Comparison of ENCODE assay signal across 1 cellular context in genomic region chr16:68732068-68732680, GRCh38.
TF ChIP-seq lines count a peak whose summit lies in the region.

No MANE protein-coding gene starts in this region.

TF ChIP-seq in K562, 482 proteins besides CTCF, POLR2A, EP300 and RAD21 (continues in another document):
- no peak for TF ChIP-seq ELK1 (CRISPR knock-in tag; IDR thresholded peaks at IDR 0.05)
- TF ChIP-seq POLR2AphosphoS2 (IDR thresholded peaks at IDR 0.05; ENCODE audit: low read length): no peak
- peak; percentile 70 to 74; a peak in 3 of 4 replicates for TF ChIP-seq KDM1A (IDR thresholded peaks at IDR 0.05)
- TF ChIP-seq AFF4 (CRISPR knock-in tag; IDR thresholded peaks at IDR 0.05): no peak
- no peak for TF ChIP-seq ZFP1 (CRISPR knock-in tag; IDR thresholded peaks at IDR 0.05)
- TF ChIP-seq KDM2B (CRISPR knock-in tag; IDR thresholded peaks at IDR 0.05): no peak
- no peak; the same call in 1 of the 2 replicates for TF ChIP-seq NR2C1 (IDR thresholded peaks at IDR 0.05)
- TF ChIP-seq NR2C1 (tag; IDR thresholded peaks at IDR 0.05): peak; percentile 15; the same call in 1 of the 2 replicates
- TF ChIP-seq POLR3A (IDR thresholded peaks at IDR 0.05; ENCODE audit: borderline replicate concordance, extremely low read depth, insufficient read depth, insufficient read length): no peak
- TF ChIP-seq MXD1 (CRISPR knock-in tag; IDR thresholded peaks at IDR 0.05; ENCODE audit: borderline replicate concordance, poor library complexity, severe bottlenecking): no peak
- no peak for TF ChIP-seq CREB3 (tag; conservative IDR thresholded peaks at IDR 0.05; ENCODE audit: low read depth)
- TF ChIP-seq ZBTB5 (IDR thresholded peaks at IDR 0.05): no peak
- no peak for TF ChIP-seq TCF7L2 (IDR thresholded peaks at IDR 0.05; ENCODE audit: low read depth, low read length)
- no peak for TF ChIP-seq MYC (IDR thresholded peaks at IDR 0.05; ENCODE audit: low read depth, low read length)
- no peak for TF ChIP-seq MYC (CRISPR knock-in tag; IDR thresholded peaks at IDR 0.05; ENCODE audit: borderline replicate concordance, low read depth)
- TF ChIP-seq ELF1 (tag; IDR thresholded peaks at IDR 0.05): no peak
- no peak for TF ChIP-seq ILK (tag; IDR thresholded peaks at IDR 0.05; ENCODE audit: borderline replicate concordance, low read depth)
- peak; percentile 92 for TF ChIP-seq TCF7 (IDR thresholded peaks at IDR 0.05; ENCODE audit: borderline replicate concordance)
- no peak for TF ChIP-seq ZNF436 (CRISPR knock-in tag; IDR thresholded peaks at IDR 0.05)
- TF ChIP-seq RNF219 (CRISPR knock-in tag; IDR thresholded peaks at IDR 0.05): no peak
- no peak for TF ChIP-seq SREBF2 (CRISPR knock-in tag; IDR thresholded peaks at IDR 0.05)
- peak; percentile 69 for TF ChIP-seq MTA2 (IDR thresholded peaks at IDR 0.05; ENCODE audit: low read depth)
- 0 out of 2 replicates have a peak, but pooled peaks have one; percentile 11 for TF ChIP-seq NCOA6 (IDR thresholded peaks at IDR 0.05)
- no peak for TF ChIP-seq SRF (CRISPR knock-in tag; IDR thresholded peaks at IDR 0.05)
- peak; percentile 64; the same call in 1 of the 2 replicates for TF ChIP-seq RNF2 (IDR thresholded peaks at IDR 0.05)
- no peak for TF ChIP-seq POLR2B (IDR thresholded peaks at IDR 0.05; ENCODE audit: low read depth, partially characterized antibody)
- TF ChIP-seq FOXO4 (CRISPR knock-in tag; IDR thresholded peaks at IDR 0.05): no peak
- no peak for TF ChIP-seq ZNF311 (CRISPR knock-in tag; IDR thresholded peaks at IDR 0.05)
- no peak for TF ChIP-seq EWSR1 (IDR thresholded peaks at IDR 0.05; ENCODE audit: borderline replicate concordance, low read depth, partially characterized antibody)
- no peak for TF ChIP-seq RBM22 (IDR thresholded peaks at IDR 0.05; ENCODE audit: low read depth, low read length, poor library complexity, severe bottlenecking)
- peak; percentile 59 for TF ChIP-seq SP1 (CRISPR knock-in tag; IDR thresholded peaks at IDR 0.05)
- no peak for TF ChIP-seq GTF2B (IDR thresholded peaks at IDR 0.05; ENCODE audit: extremely low read depth, insufficient read length)
- peak; percentile 89 for TF ChIP-seq SMARCE1 (IDR thresholded peaks at IDR 0.05)
- TF ChIP-seq E2F6 (IDR thresholded peaks at IDR 0.05; ENCODE audit: borderline replicate concordance in 1 of 2, extremely low read depth in 1 of 2, insufficient read depth in 1 of 2, insufficient read length in 1 of 2, low read depth in 1 of 2, low read length in 1 of 2, poor library complexity in 1 of 2, severe bottlenecking in 1 of 2): peak in 1 of 2 experiments; percentile 17
- no peak for TF ChIP-seq ZNF124 (CRISPR knock-in tag; IDR thresholded peaks at IDR 0.05)
- TF ChIP-seq FOS (IDR thresholded peaks at IDR 0.05; ENCODE audit: extremely low read depth, insufficient read length): no peak
- no peak for TF ChIP-seq BRF2 (IDR thresholded peaks at IDR 0.05; ENCODE audit: borderline replicate concordance, insufficient read depth, insufficient read length)
- peak; percentile 51 for TF ChIP-seq MEIS2 (IDR thresholded peaks at IDR 0.05; ENCODE audit: partially characterized antibody)
- TF ChIP-seq CCNT2 (IDR thresholded peaks at IDR 0.05; ENCODE audit: borderline replicate concordance, extremely low read depth, insufficient read length, low read depth, low read length): peak; percentile 56
- TF ChIP-seq ZBTB7A (IDR thresholded peaks at IDR 0.05; ENCODE audit: borderline replicate concordance, control insufficient read depth, low read depth, low read length): peak; percentile 56; the same call in 1 of the 2 replicates
- no peak for TF ChIP-seq NR2C2 (CRISPR knock-in tag; IDR thresholded peaks at IDR 0.05)
- peak; percentile 47; the same call in 1 of the 2 replicates for TF ChIP-seq NR2C2 (tag; IDR thresholded peaks at IDR 0.05)
- TF ChIP-seq RFX1 (IDR thresholded peaks at IDR 0.05): no peak
- TF ChIP-seq SMAD4 (CRISPR knock-in tag; conservative IDR thresholded peaks at IDR 0.05): peak; percentile 82; the same call in 1 of the 2 replicates
- peak; percentile 45 for TF ChIP-seq HDAC3 (IDR thresholded peaks at IDR 0.05; ENCODE audit: borderline replicate concordance, partially characterized antibody)
- TF ChIP-seq SP2 (IDR thresholded peaks at IDR 0.05; ENCODE audit: extremely low read depth, low read depth, low read length, poor library complexity, severe bottlenecking): no peak
- TF ChIP-seq REST (CRISPR knock-in tag; IDR thresholded peaks at IDR 0.05; ENCODE audit: low read depth): no peak
